Comparison of ENCODE assay signal across 15 cellular contexts in genomic region chr16:17348042-17348783, GRCh38.
DNase-seq lines count a peak whose midpoint lies in the region; ATAC-seq, FAIRE-seq and TF ChIP-seq lines count a peak whose summit lies in the region.
"Had no signal": no experiment of that assay in that cellular context is flagged by ENCODE, and none has a peak within 500 bp of the region (broad histone marks: within the 10 kb centered on the region; RNA-seq: fewer than 3 reads in every experiment).

No MANE protein-coding gene starts in this region.

- H3K4me2 ChIP-seq in HepG2 (ENCODE audit: low read depth, low read length) (no peak overlapping the region), OCI-LY1 (ENCODE audit: low read length) (peak overlapping the region; percentile 51; the same call in 1 of the 2 replicates)

- TF ChIP-seq CTCF in HepG2 (CRISPR knock-in tag; IDR thresholded peaks at IDR 0.05) (no peak), right lobe of liver (IDR thresholded peaks at IDR 0.05) (no peak), OCI-LY1 (IDR thresholded peaks at IDR 0.05; ENCODE audit: low read length) (no peak), endodermal cell (conservative IDR thresholded peaks at IDR 0.05) (no peak)

- H3K4me3 Mint-ChIP-seq in immature natural killer cell = peak overlapping the region; percentile 54 to 80 (median 62)
- H3K4me3 Mint-ChIP-seq in endodermal cell = no peak overlapping the region

- peaks cover 6 to 11% (median 9%) of the 10 kb centered on the region in 3 donors for H3K27me3 Mint-ChIP-seq in immature natural killer cell (ENCODE audit: low read depth in 3 of 3)
- H3K27me3 Mint-ChIP-seq in endodermal cell (ENCODE audit: insufficient read depth) = no peaks in the 10 kb centered on the region
- H3K27me3 Mint-ChIP-seq: activated B cell treated with CpG ODN at 0.5 μM for 24 hours had no signal

- TF ChIP-seq RAD21 in HepG2 (CRISPR knock-in tag; IDR thresholded peaks at IDR 0.05) = no peak

- H4K20me1 ChIP-seq in HepG2 (ENCODE audit: insufficient read depth, low read length) = no peaks in the 10 kb centered on the region
- no peaks in the 10 kb centered on the region for H4K20me1 ChIP-seq in OCI-LY1 (ENCODE audit: insufficient read depth, low read length)

- POLR2A ChIA-PET in HepG2 (lab: Yijun Ruan, JAX) = no interaction called here

- H2AFZ ChIP-seq in HepG2 (ENCODE audit: low read length) = no peak overlapping the region
- no peak overlapping the region for H2AFZ ChIP-seq in OCI-LY1 (ENCODE audit: low read length)

- H3K36me3 Mint-ChIP-seq in immature natural killer cell (peaks cover 0 to 4% (median 4%) of the 10 kb centered on the region in 3 donors), endodermal cell (ENCODE audit: low read depth) (peaks cover 3% of the 10 kb centered on the region)

- CTCF ChIA-PET in HepG2 (lab: Yijun Ruan, JAX; ENCODE audit: low intra/inter-chr PET ratio, low total read pairs) = no interaction called here

- in situ Hi-C loops in HepG2 (cut with HindIII; ENCODE audit: extremely low pct_ligation_motif_present, low pct_unique_long_range_greater_than_20kb) = no loop called here

- H3K27ac ChIP-seq in HepG2 (ENCODE audit: extremely low read length, insufficient read depth, low read length) (no peak overlapping the region), right lobe of liver (no peak overlapping the region), OCI-LY1 (ENCODE audit: low read depth, low read length, poor library complexity, severe bottlenecking) (peak overlapping the region; percentile 82), endodermal cell (ENCODE audit: low read depth, low read length) (no peak overlapping the region)
- H3K27ac ChIP-seq: gastrocnemius medialis, SJSA1 had no signal

- no peaks in the 10 kb centered on the region for H3K9me2 ChIP-seq in OCI-LY1 (ENCODE audit: low read depth, low read length)

- H3K36me3 ChIP-seq in HepG2 (replicated peaks in 1 of 2; ENCODE audit: control insufficient read depth in 1 of 2, insufficient read depth in 2 of 2, low read length in 2 of 2) (no peaks in the 10 kb centered on the region), right lobe of liver (no peaks in the 10 kb centered on the region), OCI-LY1 (ENCODE audit: insufficient read depth, low read length) (peaks cover 35% of the 10 kb centered on the region; the same call in 1 of the 2 replicates), endodermal cell (ENCODE audit: control insufficient read depth, insufficient read depth, low read length) (no peaks in the 10 kb centered on the region)
- H3K36me3 ChIP-seq: gastrocnemius medialis, SJSA1 had no signal

- H3K4me3 ChIP-seq in HepG2 (replicated peaks in 1 of 3; ENCODE audit: insufficient read depth in 1 of 3, low read depth in 2 of 3, low read length in 3 of 3) (no peak overlapping the region), right lobe of liver (no peak overlapping the region), OCI-LY1 (ENCODE audit: low read depth, low read length, poor library complexity, severe bottlenecking) (no peak overlapping the region), endodermal cell (ENCODE audit: low read length) (no peak overlapping the region)
- H3K4me3 ChIP-seq: gastrocnemius medialis, SJSA1 had no signal

- WGBS in HepG2 (ENCODE audit: low lambda C conversion rate) = 12% methylated on average over 11 of the region's 11 CpGs
- WGBS in right lobe of liver (ENCODE audit: insufficient coverage, low coverage, low lambda C conversion rate, missing lambda C conversion rate) = 71% methylated on average over 5 of the region's 11 CpGs
- WGBS in endodermal cell (ENCODE audit: insufficient coverage in 1 of 2, insufficient read length in 1 of 2), 2 experiments = 95 to 98% methylated on average over 6 to 11 of the region's 11 CpGs

- H3K9ac ChIP-seq in HepG2 (ENCODE audit: insufficient read depth, low read depth, low read length) = no peak overlapping the region
- H3K9ac ChIP-seq in OCI-LY1 (ENCODE audit: low read length) = no peak overlapping the region; the same call in 1 of the 2 replicates
- H3K9ac ChIP-seq in endodermal cell (ENCODE audit: extremely low read depth, low read length, poor library complexity, severe bottlenecking) = no peak overlapping the region

- peaks cover 79 to 93% of the 10 kb centered on the region in 2 donors for H3K4me1 Mint-ChIP-seq in immature natural killer cell
- peaks cover 23% of the 10 kb centered on the region for H3K4me1 Mint-ChIP-seq in endodermal cell

- no peaks in the 10 kb centered on the region for H3K9me3 ChIP-seq in HepG2 (ENCODE audit: low read length)
- H3K9me3 ChIP-seq in right lobe of liver = no peaks in the 10 kb centered on the region
- H3K9me3 ChIP-seq in OCI-LY1 (ENCODE audit: low read length) = no peaks in the 10 kb centered on the region
- H3K9me3 ChIP-seq in endodermal cell (ENCODE audit: control insufficient read depth, low read length) = no peaks in the 10 kb centered on the region
- H3K9me3 ChIP-seq: gastrocnemius medialis, SJSA1 had no signal

- no peak for TF ChIP-seq POLR2A in HepG2 (IDR thresholded peaks at IDR 0.05; ENCODE audit: insufficient read depth in 1 of 2, low read depth in 2 of 2, low read length in 2 of 2)
- TF ChIP-seq POLR2A in right lobe of liver (IDR thresholded peaks at IDR 0.05) = no peak

- H3K4me1 ChIP-seq in HepG2 (ENCODE audit: insufficient read depth, low read length) (no peaks in the 10 kb centered on the region), right lobe of liver (no peaks in the 10 kb centered on the region), OCI-LY1 (ENCODE audit: insufficient read depth, low read length, severe bottlenecking) (peaks cover 51% of the 10 kb centered on the region), endodermal cell (ENCODE audit: control insufficient read depth, insufficient read depth, low read length) (no peaks in the 10 kb centered on the region)

- peaks cover 2 to 15% of the 10 kb centered on the region in 2 experiments; a peak in 3 of 5 replicates for H3K27me3 ChIP-seq in HepG2 (ENCODE audit: control insufficient read depth in 1 of 2, insufficient read depth in 2 of 2, low read length in 2 of 2)
- H3K27me3 ChIP-seq in right lobe of liver = no peaks in the 10 kb centered on the region
- no peaks in the 10 kb centered on the region for H3K27me3 ChIP-seq in OCI-LY1 (ENCODE audit: insufficient read depth, low read length)
- no peaks in the 10 kb centered on the region for H3K27me3 ChIP-seq in endodermal cell (ENCODE audit: control insufficient read depth, insufficient read depth, low read length, poor library complexity, severe bottlenecking)
- H3K27me3 ChIP-seq: gastrocnemius medialis, SJSA1 had no signal

- BruUV-seq in HepG2 (replicated peaks; lab: Mats Ljungman, UMichigan) = no TSS peak

- intact Hi-C loops in HepG2 (cut with micrococcal nuclease; ENCODE audit: unreplicated experiment) (no loop called here), right lobe of liver (cut with DNase I) (no loop called here)

- DNase-seq in HepG2 (ENCODE audit: low spot score) (no peak), right lobe of liver (no peak), immature natural killer cell (no peak), endodermal cell (no peak), NCI-H1417 treated with DMSO at 0.1 percent for 48 hours (lab: John Stamatoyannopoulos, UW) (no peak), germinal center (ENCODE audit: low spot score) (no peak)
- DNase-seq: activated B cell treated with CpG ODN at 0.5 μM for 24 hours; DND-41; gastrocnemius medialis; NCI-H2029 treated with DMSO at 0.1 percent for 48 hours; stimulated activated CD4-positive, alpha-beta T cell treated with anti-CD3 and anti-CD28 coated beads, Interleukin-15, amount 100 ng/mL, for 24 hours; trophoblast cell had no signal

- TF ChIP-seq EP300 in HepG2 (IDR thresholded peaks at IDR 0.05; ENCODE audit: low read depth in 2 of 2, low read length in 2 of 2) (no peak), HepG2 (CRISPR knock-in tag; IDR thresholded peaks at IDR 0.05; ENCODE audit: borderline replicate concordance) (no peak)

- H3K9me3 Mint-ChIP-seq in immature natural killer cell = no peaks in the 10 kb centered on the region
- no peaks in the 10 kb centered on the region for H3K9me3 Mint-ChIP-seq in endodermal cell
- H3K9me3 Mint-ChIP-seq: activated B cell treated with CpG ODN at 0.5 μM for 24 hours had no signal

- no peaks in the 10 kb centered on the region for H3F3A ChIP-seq in OCI-LY1 (ENCODE audit: insufficient read depth, low read length)

- H3K79me2 ChIP-seq in HepG2 (ENCODE audit: insufficient read depth, low read length) (no peaks in the 10 kb centered on the region), OCI-LY1 (ENCODE audit: insufficient read depth, low read length) (no peaks in the 10 kb centered on the region)

- no peak for FAIRE-seq in HepG2 (lab: Jason Lieb, UNC)

- H3K27ac Mint-ChIP-seq in immature natural killer cell (peak overlapping the region; percentile 87 to 97 (median 92)), endodermal cell (no peak overlapping the region)

- ATAC-seq in HepG2 (no peak), right lobe of liver (no peak), HG02970 (IDR thresholded peaks at IDR 0.05; ENCODE audit: low FRiP score, unreplicated experiment) (no peak)
- ATAC-seq: gastrocnemius medialis had no signal

TF ChIP-seq in HepG2, 621 proteins besides CTCF, POLR2A, EP300 and RAD21:
- TF ChIP-seq ZNF775 (CRISPR knock-in tag; IDR thresholded peaks at IDR 0.05; ENCODE audit: borderline replicate concordance) = no peak
- TF ChIP-seq RELA (CRISPR knock-in tag; IDR thresholded peaks at IDR 0.05) = no peak
- no peak for TF ChIP-seq PITX1 (CRISPR knock-in tag; IDR thresholded peaks at IDR 0.05)
- 0 out of 2 replicates have a peak, but pooled peaks have one; percentile 28 for TF ChIP-seq CEBPB (IDR thresholded peaks at IDR 0.05; ENCODE audit: borderline replicate concordance, low read depth, low read length)
